Comparison of ENCODE assay signal across 9 cellular contexts in genomic region chr10:33330543-33331019, GRCh38. TPM values are rescaled to one million over a fixed set of nuclear protein-coding genes. Genes with fewer than 3 reads are reported as not detected.
A peak's percentile ranks its signal among the peaks of the same experiment; 100 is the strongest.
DNase-seq lines count a peak whose midpoint lies in the region; ATAC-seq, FAIRE-seq and TF ChIP-seq lines count a peak whose summit lies in the region.
"Had no signal": no experiment of that assay in that cellular context is flagged by ENCODE, and none has a peak within 500 bp of the region (broad histone marks: within the 10 kb centered on the region; RNA-seq: fewer than 3 reads in every experiment).

No MANE protein-coding gene starts in this region.

- H3K4me1 ChIP-seq in Caco-2 (peaks cover 22% of the 10 kb centered on the region), smooth muscle cell (ENCODE audit: low read depth) (peaks cover 17% of the 10 kb centered on the region)

- no peaks in the 10 kb centered on the region for H3K9me3 ChIP-seq in Caco-2
- no peaks in the 10 kb centered on the region for H3K9me3 ChIP-seq in smooth muscle cell (replicated peaks; ENCODE audit: low read depth)

- H3K4me1 Mint-ChIP-seq in Caco-2 (ENCODE audit: low read depth, unreplicated experiment), result peaks cover 30% of the 10 kb centered on the region
- peaks cover 41% of the 10 kb centered on the region for H3K4me1 Mint-ChIP-seq in MCF 10A (ENCODE audit: insufficient read depth, unreplicated experiment)

- POLR2A ChIA-PET in Caco-2 (lab: Charles Lee) (no interaction called here), MCF 10A (lab: Yijun Ruan, JAX) (interaction anchor here (1.0 to 1.8 kb wide), 2 partner anchors 826 to 1308 kb away, joined by 3 to 5 read pairs; no protein-coding TSS in a partner anchor)

- H2AFZ ChIP-seq in smooth muscle cell (ENCODE audit: low read depth), result peak overlapping the region; percentile 35

- BruUV-seq in Caco-2 (replicated peaks; lab: Mats Ljungman, UMichigan) (no TSS peak), MCF 10A (replicated peaks; lab: Mats Ljungman, UMichigan) (no TSS peak)

- peak overlapping the region; percentile 83 for H3K27ac ChIP-seq in smooth muscle cell (ENCODE audit: low read depth)

- peak; percentile 97 for FAIRE-seq in H54 (lab: Jason Lieb, UNC)

- H3K4me3 ChIP-seq in Caco-2 (ENCODE audit: low read depth, low read length) (no peak overlapping the region; the same call in 1 of the 2 replicates), smooth muscle cell (peak overlapping the region; percentile 96)

- H3K4me3 Mint-ChIP-seq in Caco-2 (ENCODE audit: unreplicated experiment) (peak overlapping the region; percentile 84), MCF 10A (ENCODE audit: unreplicated experiment) (peak overlapping the region; percentile 94)
- H3K4me3 Mint-ChIP-seq: activated naive CD4-positive, alpha-beta T cell treated with anti-CD3 and anti-CD28 coated beads, Interleukin-2, amount 50 U/mL, for 24 hours had no signal

- no peak overlapping the region for H3K27ac Mint-ChIP-seq in Caco-2 (ENCODE audit: unreplicated experiment)
- peak overlapping the region; percentile 46 for H3K27ac Mint-ChIP-seq in MCF 10A (ENCODE audit: low read depth, unreplicated experiment)
- H3K27ac Mint-ChIP-seq: activated naive CD4-positive, alpha-beta T cell treated with anti-CD3 and anti-CD28 coated beads, Interleukin-2, amount 50 U/mL, for 24 hours had no signal

- peaks cover 87% of the 10 kb centered on the region for H3K79me2 ChIP-seq in smooth muscle cell (ENCODE audit: low read depth)

- peak overlapping the region; percentile 99 for H3K4me2 ChIP-seq in smooth muscle cell

- no peak for ATAC-seq in HG03135 (IDR thresholded peaks at IDR 0.05; ENCODE audit: unreplicated experiment)

- peak overlapping the region; percentile 76 for H3K9ac ChIP-seq in smooth muscle cell (ENCODE audit: low read depth)

- CTCF ChIA-PET in Caco-2 (lab: Charles Lee), result interaction anchor here (0.6 kb wide), 1 partner anchor 39 kb away, joined by 3 read pairs; no protein-coding TSS in a partner anchor
- CTCF ChIA-PET in MCF 10A (lab: Yijun Ruan, JAX), result interaction anchor here (0.5 to 6.7 kb wide), 11 partner anchors 14 to 1307 kb away, joined by 3 to 46 read pairs (median 4); no protein-coding TSS in a partner anchor

- peaks cover 90% of the 10 kb centered on the region for H3K36me3 Mint-ChIP-seq in Caco-2 (ENCODE audit: insufficient read depth, unreplicated experiment)
- H3K36me3 Mint-ChIP-seq in MCF 10A (ENCODE audit: insufficient read depth, unreplicated experiment), result peaks cover 14% of the 10 kb centered on the region
- H3K36me3 Mint-ChIP-seq: activated naive CD4-positive, alpha-beta T cell treated with anti-CD3 and anti-CD28 coated beads, Interleukin-2, amount 50 U/mL, for 24 hours had no signal

- TF ChIP-seq POLR2A in H54 (IDR thresholded peaks at IDR 0.05; ENCODE audit: low read depth, low read length), result no peak

- intact Hi-C loops in Caco-2 (cut with micrococcal nuclease; ENCODE audit: unreplicated experiment), result loop anchor here (1.0 to 10.0 kb wide), 10 partner anchors 82 to 1308 kb away; no protein-coding TSS in a partner anchor
- intact Hi-C loops in MCF 10A (cut with micrococcal nuclease), result loop anchor here (1.0 to 10.0 kb wide), 14 partner anchors 137 to 1242 kb away; no protein-coding TSS in a partner anchor

- H3K9me3 Mint-ChIP-seq in Caco-2 (ENCODE audit: unreplicated experiment) (no peaks in the 10 kb centered on the region), MCF 10A (ENCODE audit: unreplicated experiment) (no peaks in the 10 kb centered on the region)
- H3K9me3 Mint-ChIP-seq: activated naive CD4-positive, alpha-beta T cell treated with anti-CD3 and anti-CD28 coated beads, Interleukin-2, amount 50 U/mL, for 24 hours had no signal

- H4K20me1 ChIP-seq in smooth muscle cell (ENCODE audit: low read depth), result no peaks in the 10 kb centered on the region

- TF ChIP-seq CTCF in Caco-2 (IDR thresholded peaks at IDR 0.05; ENCODE audit: insufficient read depth in 1 of 2, low read depth in 1 of 2, low read length in 1 of 2, severe bottlenecking in 1 of 2, unreplicated experiment in 1 of 2) (peak; percentile 93 to 98), MCF 10A (IDR thresholded peaks at IDR 0.05; ENCODE audit: unreplicated experiment) (peak; percentile 77), smooth muscle cell (IDR thresholded peaks at IDR 0.05; ENCODE audit: borderline replicate concordance, insufficient read depth, poor library complexity, severe bottlenecking) (peak; percentile 91)

- no peaks in the 10 kb centered on the region for H3K27me3 ChIP-seq in Caco-2 (replicated peaks; ENCODE audit: control insufficient read depth, insufficient read depth, low read length)
- no peaks in the 10 kb centered on the region for H3K27me3 ChIP-seq in smooth muscle cell (ENCODE audit: low read depth)

- H3K27me3 Mint-ChIP-seq in Caco-2 (ENCODE audit: insufficient read depth, unreplicated experiment) (no peaks in the 10 kb centered on the region), MCF 10A (ENCODE audit: insufficient read depth, unreplicated experiment) (no peaks in the 10 kb centered on the region)

- peaks cover 10% of the 10 kb centered on the region for H3F3A ChIP-seq in smooth muscle cell (ENCODE audit: low read depth)

- 7% methylated on average over 11 of the region's 11 CpGs for WGBS in smooth muscle cell (ENCODE audit: low lambda C conversion rate)

- no peaks in the 10 kb centered on the region for H3K36me3 ChIP-seq in Caco-2 (ENCODE audit: control insufficient read depth, insufficient read depth, low read length)
- H3K36me3 ChIP-seq in smooth muscle cell (ENCODE audit: low read depth), result peaks cover 8% of the 10 kb centered on the region

- DNase-seq in Caco-2 (peak; percentile 90 to 91), H54 (ENCODE audit: insufficient read length, low spot score) (no peak), NCI-H1930 (lab: John Stamatoyannopoulos, UW) (peak; percentile 11 to 25), UCSD-AML1 (lab: John Stamatoyannopoulos, UW; ENCODE audit: unreplicated experiment) (peak; percentile 65), MCF 10A (ENCODE audit: unreplicated experiment) (peak; percentile 84), iPS-NIHi7 (ENCODE audit: extremely low spot score) (peak; percentile 56), smooth muscle cell (lab: John Stamatoyannopoulos, UW; ENCODE audit: unreplicated experiment) (peak; percentile 32)

RNA-seq across cellular contexts. Expression of gene NRP1, which starts 3.9 kb away (rescaled TPM):
- total RNA-seq in Caco-2 (2022) (99.3 and 123 TPM in 2 replicates), MCF 10A (2022) (66.6 and 117 TPM in 2 replicates), smooth muscle cell (74.8 and 83.7 TPM in 2 replicates)
- 61.9 and 80.4 TPM in 2 replicates for polyA plus RNA-seq in smooth muscle cell
